ENCODE assay signal across 4 cellular contexts in genomic region chr12:8254705-8255104, GRCh38. TPM values are rescaled to one million over a fixed set of nuclear protein-coding genes. Genes with fewer than 3 reads are reported as not detected.
"Had no signal": no experiment of that assay in that cellular context is flagged by ENCODE, and none has a peak within 500 bp of the region (broad histone marks: within the 10 kb centered on the region; RNA-seq: fewer than 3 reads in every experiment).

No MANE protein-coding gene starts in this region.

RNA-seq across cellular contexts. Expression of gene FAM90A1, which starts 27.3 kb away (rescaled TPM):
- total RNA-seq: GM23248, H1, H4 had no signal
- polyA plus RNA-seq: GM23338 had no signal
